1 cellular context compared by ENCODE assay signal in the genomic region with DNA sequence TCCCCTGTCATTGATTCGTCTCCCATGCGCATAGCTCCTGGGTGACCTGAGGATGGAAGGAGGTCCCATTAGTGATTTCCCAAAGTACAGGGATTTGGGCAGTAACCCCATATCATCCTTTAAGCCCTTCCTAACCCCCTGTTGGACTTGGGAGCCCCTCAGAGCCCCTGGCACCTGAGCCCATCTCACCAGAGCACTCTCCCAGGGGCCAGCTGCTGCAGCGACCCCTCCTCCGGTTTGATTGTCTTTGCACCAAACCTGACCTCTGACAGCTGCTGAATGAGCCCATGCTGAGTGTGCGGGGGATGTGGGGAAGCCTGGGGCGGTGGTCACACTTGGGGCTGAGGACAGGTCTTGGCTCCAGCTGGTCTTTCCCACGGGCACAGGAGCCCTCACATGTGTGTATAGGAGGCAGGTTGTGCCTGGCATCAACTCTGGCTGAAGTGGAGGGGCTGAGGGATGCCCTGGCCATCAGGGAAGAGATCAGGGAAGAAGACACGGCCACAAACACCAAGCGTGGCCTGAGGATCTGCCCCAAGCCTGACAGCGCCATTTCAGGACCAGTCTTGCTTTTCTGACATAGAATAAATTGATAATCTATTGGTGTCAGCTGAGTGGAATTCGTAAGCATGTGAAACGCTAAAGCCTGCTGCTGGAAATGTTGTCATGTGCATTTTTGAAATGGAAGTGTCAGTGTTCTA.
TF ChIP-seq lines count a peak whose summit lies in the region.

No MANE protein-coding gene starts in this region.

TF ChIP-seq in IMR-90, 13 proteins besides CTCF, POLR2A, EP300 and RAD21:
- TF ChIP-seq CHD1 (IDR thresholded peaks at IDR 0.05; ENCODE audit: low read depth, low read length): no peak
- no peak for TF ChIP-seq NFE2L2 (IDR thresholded peaks at IDR 0.05; ENCODE audit: low read depth, low read length)
- TF ChIP-seq RCOR1 (IDR thresholded peaks at IDR 0.05; ENCODE audit: insufficient replicate concordance, low read length): no peak
- TF ChIP-seq MXI1 (IDR thresholded peaks at IDR 0.05; ENCODE audit: borderline replicate concordance, low read depth, low read length): no peak
- no peak for TF ChIP-seq RFX5 (IDR thresholded peaks at IDR 0.05; ENCODE audit: low read depth, low read length)
- TF ChIP-seq MAFK (IDR thresholded peaks at IDR 0.05; ENCODE audit: low read depth, low read length): no peak
- TF ChIP-seq SMC3 (IDR thresholded peaks at IDR 0.05; ENCODE audit: low read depth, low read length): no peak
- TF ChIP-seq MAZ (IDR thresholded peaks at IDR 0.05; ENCODE audit: borderline replicate concordance, low read depth, low read length): no peak
- no peak for TF ChIP-seq CEBPB (IDR thresholded peaks at IDR 0.05; ENCODE audit: low read depth, low read length)
- no peak for TF ChIP-seq BHLHE40 (IDR thresholded peaks at IDR 0.05; ENCODE audit: low read depth, low read length)
- TF ChIP-seq, protein P1, sequence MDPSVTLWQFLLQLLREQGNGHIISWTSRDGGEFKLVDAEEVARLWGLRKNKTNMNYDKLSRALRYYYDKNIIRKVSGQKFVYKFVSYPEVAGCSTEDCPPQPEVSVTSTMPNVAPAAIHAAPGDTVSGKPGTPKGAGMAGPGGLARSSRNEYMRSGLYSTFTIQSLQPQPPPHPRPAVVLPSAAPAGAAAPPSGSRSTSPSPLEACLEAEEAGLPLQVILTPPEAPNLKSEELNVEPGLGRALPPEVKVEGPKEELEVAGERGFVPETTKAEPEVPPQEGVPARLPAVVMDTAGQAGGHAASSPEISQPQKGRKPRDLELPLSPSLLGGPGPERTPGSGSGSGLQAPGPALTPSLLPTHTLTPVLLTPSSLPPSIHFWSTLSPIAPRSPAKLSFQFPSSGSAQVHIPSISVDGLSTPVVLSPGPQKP (IDR thresholded peaks at IDR 0.05; ENCODE audit: borderline replicate concordance, low read depth, low read length): no peak
- TF ChIP-seq, protein P2, sequence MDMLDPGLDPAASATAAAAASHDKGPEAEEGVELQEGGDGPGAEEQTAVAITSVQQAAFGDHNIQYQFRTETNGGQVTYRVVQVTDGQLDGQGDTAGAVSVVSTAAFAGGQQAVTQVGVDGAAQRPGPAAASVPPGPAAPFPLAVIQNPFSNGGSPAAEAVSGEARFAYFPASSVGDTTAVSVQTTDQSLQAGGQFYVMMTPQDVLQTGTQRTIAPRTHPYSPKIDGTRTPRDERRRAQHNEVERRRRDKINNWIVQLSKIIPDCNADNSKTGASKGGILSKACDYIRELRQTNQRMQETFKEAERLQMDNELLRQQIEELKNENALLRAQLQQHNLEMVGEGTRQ (IDR thresholded peaks at IDR 0.05; ENCODE audit: low read depth, low read length): no peak
- TF ChIP-seq FOS (IDR thresholded peaks at IDR 0.05; ENCODE audit: low read depth, low read length): no peak
